9 cellular contexts compared by ENCODE assay signal in genomic region chr10:21336476-21337170, GRCh38.
DNase-seq lines count a peak whose midpoint lies in the region; ATAC-seq and TF ChIP-seq lines count a peak whose summit lies in the region.
"Had no signal": no experiment of that assay in that cellular context is flagged by ENCODE, and none has a peak within 500 bp of the region (broad histone marks: within the 10 kb centered on the region; RNA-seq: fewer than 3 reads in every experiment).

No MANE protein-coding gene starts in this region.

- POLR2A ChIA-PET in CD8-positive, alpha-beta memory T cell (lab: Charles Lee): no interaction called here

- peaks cover 17% of the 10 kb centered on the region for H3K4me1 ChIP-seq in mesodermal cell (ENCODE audit: control insufficient read depth, insufficient read depth, low read length, poor library complexity, severe bottlenecking)
- H3K4me1 ChIP-seq in CD8-positive, alpha-beta memory T cell (ENCODE audit: insufficient read depth, low read length): no peaks in the 10 kb centered on the region
- H3K4me1 ChIP-seq in tibial nerve: peaks cover 0 to 16% (median 3%) of the 10 kb centered on the region in 4 donors

- H3K4me1 Mint-ChIP-seq in CD8-positive, alpha-beta memory T cell: no peaks in the 10 kb centered on the region
- H3K4me1 Mint-ChIP-seq: activated naive CD4-positive, alpha-beta T cell treated with anti-CD3 and anti-CD28 coated beads, Interleukin-2, amount 50 U/mL, for 24 hours had no signal

- in situ Hi-C loops in Caki2 (cut with HindIII; ENCODE audit: low pct_unique_long_range_greater_than_20kb, low sequenced_read_pairs): no loop called here

- H3K36me3 ChIP-seq in MG63 (peaks cover 3% of the 10 kb centered on the region; the same call in 1 of the 2 replicates), mesodermal cell (ENCODE audit: control insufficient read depth, insufficient read depth, low read length) (no peaks in the 10 kb centered on the region), tibial nerve (no peaks in the 10 kb centered on the region)
- H3K36me3 ChIP-seq in CD8-positive, alpha-beta memory T cell (ENCODE audit: insufficient read depth, low read length): no peaks in the 10 kb centered on the region

- H3K4me3 ChIP-seq in MG63: no peak overlapping the region
- no peak overlapping the region for H3K4me3 ChIP-seq in mesodermal cell (ENCODE audit: extremely low read depth, insufficient read depth, low read length, poor library complexity, severe bottlenecking)
- H3K4me3 ChIP-seq in CD8-positive, alpha-beta memory T cell (ENCODE audit: low read length): no peak overlapping the region
- no peak overlapping the region for H3K4me3 ChIP-seq in tibial nerve

- H3K9me3 Mint-ChIP-seq in CD8-positive, alpha-beta memory T cell: peaks cover 0 to 5% (median 0%) of the 10 kb centered on the region in 5 donors
- H3K9me3 Mint-ChIP-seq: activated naive CD4-positive, alpha-beta T cell treated with anti-CD3 and anti-CD28 coated beads, Interleukin-2, amount 50 U/mL, for 24 hours had no signal

- peaks cover 3% of the 10 kb centered on the region; the same call in 1 of the 2 replicates for H3K9me3 ChIP-seq in MG63
- no peaks in the 10 kb centered on the region for H3K9me3 ChIP-seq in mesodermal cell (ENCODE audit: control insufficient read depth, low read length)
- H3K9me3 ChIP-seq in CD8-positive, alpha-beta memory T cell (ENCODE audit: low read length): no peaks in the 10 kb centered on the region
- H3K9me3 ChIP-seq in tibial nerve: no peaks in the 10 kb centered on the region

- peaks cover 10 to 16% of the 10 kb centered on the region in 2 donors for H3K27me3 Mint-ChIP-seq in CD8-positive, alpha-beta memory T cell

- H3K27me3 ChIP-seq in MG63 (no peaks in the 10 kb centered on the region), tibial nerve (no peaks in the 10 kb centered on the region)
- no peaks in the 10 kb centered on the region for H3K27me3 ChIP-seq in CD8-positive, alpha-beta memory T cell (ENCODE audit: insufficient read depth, low read length, poor library complexity, severe bottlenecking)

- H3K27ac ChIP-seq in mesodermal cell (ENCODE audit: low read depth, low read length, severe bottlenecking) (peak overlapping the region; percentile 98), tibial nerve (peak overlapping the region in 1 of 4 donors; percentile 34)
- no peak overlapping the region for H3K27ac ChIP-seq in CD8-positive, alpha-beta memory T cell (ENCODE audit: low read depth, low read length)

- no peak overlapping the region for H3K27ac Mint-ChIP-seq in CD8-positive, alpha-beta memory T cell
- H3K27ac Mint-ChIP-seq: activated naive CD4-positive, alpha-beta T cell treated with anti-CD3 and anti-CD28 coated beads, Interleukin-2, amount 50 U/mL, for 24 hours had no signal

- no peak for ATAC-seq in HG02759 (IDR thresholded peaks at IDR 0.05; ENCODE audit: unreplicated experiment)

- peak in 1 of 2 donors; percentile 36 for TF ChIP-seq EP300 in tibial nerve (IDR thresholded peaks at IDR 0.05)

- no peak overlapping the region for H3K4me3 Mint-ChIP-seq in CD8-positive, alpha-beta memory T cell
- H3K4me3 Mint-ChIP-seq: activated naive CD4-positive, alpha-beta T cell treated with anti-CD3 and anti-CD28 coated beads, Interleukin-2, amount 50 U/mL, for 24 hours had no signal

- CTCF ChIA-PET in CD8-positive, alpha-beta memory T cell (lab: Charles Lee): no interaction called here

- TF ChIP-seq POLR2A in tibial nerve (IDR thresholded peaks at IDR 0.05): no peak

- H3K36me3 Mint-ChIP-seq in CD8-positive, alpha-beta memory T cell: no peaks in the 10 kb centered on the region
- H3K36me3 Mint-ChIP-seq: activated naive CD4-positive, alpha-beta T cell treated with anti-CD3 and anti-CD28 coated beads, Interleukin-2, amount 50 U/mL, for 24 hours had no signal

- TF ChIP-seq CTCF in tibial nerve (IDR thresholded peaks at IDR 0.05): no peak

- DNase-seq in Caki2 (ENCODE audit: low read depth) (peak; percentile 98), MG63 (peak; percentile 87), dermis microvascular lymphatic vessel endothelial cell (ENCODE audit: low read depth in 2 of 2) (peak; percentile 60 to 94), tibial nerve (ENCODE audit: low spot score in 2 of 2) (no peak), NAMALWA (ENCODE audit: low spot score) (no peak)
- DNase-seq in CD8-positive, alpha-beta memory T cell: no peak

- WGBS in mesodermal cell (ENCODE audit: insufficient coverage in 2 of 2), 2 experiments: 16 to 18% methylated on average over 5 to 6 of the region's 8 CpGs
- 16 to 23% methylated on average over 8 of the region's 8 CpGs for WGBS in tibial nerve, 2 donors

Comparison
In these comparisons a context has a peak if more than half of its experiments do, and no peak if none do; other contexts are left out.
1. DNase-seq: peak in Caki2 (single experiment), MG63 (single experiment) and dermis microvascular lymphatic vessel endothelial cell (2 of 2); none in CD8-positive, alpha-beta memory T cell (0 of 5), tibial nerve (0 of 2) and NAMALWA (single experiment).